ENCODE assay signal across 8 cellular contexts in genomic region chr9:95724253-95724991, GRCh38.
DNase-seq lines count a peak whose midpoint lies in the region; ATAC-seq and TF ChIP-seq lines count a peak whose summit lies in the region.

No MANE protein-coding gene starts in this region.

- DNase-seq in effector CD8-positive, alpha-beta T cell (lab: John Stamatoyannopoulos, UW), result peak; percentile 35
- DNase-seq in NCI-H146 (lab: John Stamatoyannopoulos, UW), result no peak
- DNase-seq in NCI-H524 (lab: John Stamatoyannopoulos, UW), result no peak
- DNase-seq in coronary artery (ENCODE audit: low spot score), result no peak

- no peak for TF ChIP-seq CTCF in coronary artery (IDR thresholded peaks at IDR 0.05)

- H3K27ac ChIP-seq in coronary artery, result no peak overlapping the region

- H3K27ac Mint-ChIP-seq in T-helper 1 cell treated with Interleukin-12 subunit alpha and Interleukin-12 subunit beta and Interleukin-4 antibody, amounts not matched to agents 30 μg/mL and 1 μg/mL, for 36 hours, result peak overlapping the region; percentile 89
- peak overlapping the region; percentile 91 for H3K27ac Mint-ChIP-seq in stimulated activated naive CD8-positive, alpha-beta T cell treated with anti-CD3 and anti-CD28 coated beads, Interleukin-15, Interleukin-2, amounts not matched to agents 100 ng/mL and 50 ng/mL, for 24 hours

- peaks cover 37% of the 10 kb centered on the region for H3K4me1 Mint-ChIP-seq in T-helper 1 cell treated with Interleukin-12 subunit alpha and Interleukin-12 subunit beta and Interleukin-4 antibody, amounts not matched to agents 30 μg/mL and 1 μg/mL, for 36 hours (ENCODE audit: low read depth)
- peaks cover 55% of the 10 kb centered on the region for H3K4me1 Mint-ChIP-seq in stimulated activated naive CD8-positive, alpha-beta T cell treated with anti-CD3 and anti-CD28 coated beads, Interleukin-15, Interleukin-2, amounts not matched to agents 100 ng/mL and 50 ng/mL, for 24 hours (ENCODE audit: low read depth)

- peaks cover 18% of the 10 kb centered on the region for H3K36me3 Mint-ChIP-seq in T-helper 1 cell treated with Interleukin-12 subunit alpha and Interleukin-12 subunit beta and Interleukin-4 antibody, amounts not matched to agents 30 μg/mL and 1 μg/mL, for 36 hours (ENCODE audit: low read depth)
- H3K36me3 Mint-ChIP-seq in stimulated activated naive CD8-positive, alpha-beta T cell treated with anti-CD3 and anti-CD28 coated beads, Interleukin-15, Interleukin-2, amounts not matched to agents 100 ng/mL and 50 ng/mL, for 24 hours (ENCODE audit: low read depth), result peaks cover 5% of the 10 kb centered on the region

- peaks cover 33% of the 10 kb centered on the region for H3K9me3 Mint-ChIP-seq in T-helper 1 cell treated with Interleukin-12 subunit alpha and Interleukin-12 subunit beta and Interleukin-4 antibody, amounts not matched to agents 30 μg/mL and 1 μg/mL, for 36 hours
- H3K9me3 Mint-ChIP-seq in stimulated activated naive CD8-positive, alpha-beta T cell treated with anti-CD3 and anti-CD28 coated beads, Interleukin-15, Interleukin-2, amounts not matched to agents 100 ng/mL and 50 ng/mL, for 24 hours, result peaks cover 7% of the 10 kb centered on the region

- H3K4me3 ChIP-seq in coronary artery, result no peak overlapping the region

- H3K27me3 Mint-ChIP-seq in T-helper 1 cell treated with Interleukin-12 subunit alpha and Interleukin-12 subunit beta and Interleukin-4 antibody, amounts not matched to agents 30 μg/mL and 1 μg/mL, for 36 hours (ENCODE audit: low read depth), result peaks cover 43% of the 10 kb centered on the region
- peaks cover 4% of the 10 kb centered on the region for H3K27me3 Mint-ChIP-seq in stimulated activated naive CD8-positive, alpha-beta T cell treated with anti-CD3 and anti-CD28 coated beads, Interleukin-15, Interleukin-2, amounts not matched to agents 100 ng/mL and 50 ng/mL, for 24 hours

- peak overlapping the region; percentile 70 for H3K4me3 Mint-ChIP-seq in T-helper 1 cell treated with Interleukin-12 subunit alpha and Interleukin-12 subunit beta and Interleukin-4 antibody, amounts not matched to agents 30 μg/mL and 1 μg/mL, for 36 hours
- H3K4me3 Mint-ChIP-seq in stimulated activated naive CD8-positive, alpha-beta T cell treated with anti-CD3 and anti-CD28 coated beads, Interleukin-15, Interleukin-2, amounts not matched to agents 100 ng/mL and 50 ng/mL, for 24 hours, result peak overlapping the region; percentile 39

- peak; percentile 91 for ATAC-seq in GM18858 (IDR thresholded peaks at IDR 0.05; ENCODE audit: unreplicated experiment)
- ATAC-seq in HG02973 (IDR thresholded peaks at IDR 0.05; ENCODE audit: unreplicated experiment), result peak; percentile 97
